11 cellular contexts compared by ENCODE assay signal in genomic region chr2:43001055-43001378, GRCh38.
"Had no signal": no experiment of that assay in that cellular context is flagged by ENCODE, and none has a peak within 500 bp of the region (broad histone marks: within the 10 kb centered on the region; RNA-seq: fewer than 3 reads in every experiment).

No MANE protein-coding gene starts in this region.

- H3K4me3 ChIP-seq: breast epithelium, SJSA1, skin epidermis had no signal

- H3K9me3 ChIP-seq: neutrophil, SJSA1 had no signal

- H3K36me3 Mint-ChIP-seq: activated CD4-positive, alpha-beta memory T cell treated with anti-CD3 and anti-CD28 coated beads for 36 hours; activated naive CD8-positive, alpha-beta T cell treated with anti-CD3 and anti-CD28 coated beads, Interleukin-2, amount 10 ng/mL, durations not matched to agents 7 days and 5 days had no signal

- H3K27ac Mint-ChIP-seq: activated CD4-positive, alpha-beta memory T cell treated with anti-CD3 and anti-CD28 coated beads for 36 hours; activated naive CD8-positive, alpha-beta T cell treated with anti-CD3 and anti-CD28 coated beads, Interleukin-2, amount 10 ng/mL, durations not matched to agents 7 days and 5 days had no signal

- FAIRE-seq: frontal cortex, kidney had no signal

- H3K27me3 ChIP-seq: breast epithelium, neutrophil, SJSA1 had no signal

- H3K27me3 Mint-ChIP-seq: activated CD4-positive, alpha-beta memory T cell treated with anti-CD3 and anti-CD28 coated beads for 36 hours had no signal

- H3K4me3 Mint-ChIP-seq: activated CD4-positive, alpha-beta memory T cell treated with anti-CD3 and anti-CD28 coated beads for 36 hours; activated naive CD8-positive, alpha-beta T cell treated with anti-CD3 and anti-CD28 coated beads, Interleukin-2, amount 10 ng/mL, durations not matched to agents 7 days and 5 days had no signal

- DNase-seq: activated CD4-positive, alpha-beta memory T cell treated with anti-CD3 and anti-CD28 coated beads for 36 hours; activated CD4-positive, alpha-beta T cell treated with anti-CD3 and anti-CD28 coated beads for 1 hour; kidney; left ventricle myocardium superior; mesenchymal stem cell had no signal

- H3K36me3 ChIP-seq: breast epithelium, neutrophil, SJSA1 had no signal

- H3K4me1 Mint-ChIP-seq: activated naive CD8-positive, alpha-beta T cell treated with anti-CD3 and anti-CD28 coated beads, Interleukin-2, amount 10 ng/mL, durations not matched to agents 7 days and 5 days had no signal

- ATAC-seq: left ventricle myocardium superior had no signal

- H3K4me1 ChIP-seq: breast epithelium had no signal

- H3K27ac ChIP-seq: breast epithelium, neutrophil, SJSA1 had no signal
